12 cellular contexts compared by ENCODE assay signal in genomic region chr12:96902076-96902475, GRCh38.
A peak's percentile ranks its signal among the peaks of the same experiment; 100 is the strongest.
DNase-seq lines count a peak whose midpoint lies in the region; ATAC-seq and TF ChIP-seq lines count a peak whose summit lies in the region.
"Had no signal": no experiment of that assay in that cellular context is flagged by ENCODE, and none has a peak within 500 bp of the region (broad histone marks: within the 10 kb centered on the region; RNA-seq: fewer than 3 reads in every experiment).

No MANE protein-coding gene starts in this region.

- no peak overlapping the region for H3K27ac ChIP-seq in MM.1S (ENCODE audit: low read length)

- DNase-seq in AML-193 (lab: John Stamatoyannopoulos, UW) (peak; percentile 15 to 24), MM.1S (peak; percentile 12), adipocyte (ENCODE audit: low read depth) (peak; percentile 9), DMS79 (lab: John Stamatoyannopoulos, UW) (no peak), putamen (ENCODE audit: low spot score) (no peak)
- DNase-seq in activated CD8-positive, alpha-beta memory T cell treated with anti-CD3 and anti-CD28 coated beads, Interleukin-2, amount 50 U/mL, for 48 hours: no peak
- DNase-seq: NCI-H2171 treated with DMSO at 0.1 percent for 48 hours; stimulated activated CD4-positive, alpha-beta T cell treated with anti-CD3 and anti-CD28 coated beads, Interleukin-4, amount 100 ng/mL, for 24 hours; stimulated activated naive CD4-positive, alpha-beta T cell had no signal

- no peak overlapping the region for H3K9ac ChIP-seq in MM.1S (ENCODE audit: low read length)
- no peak overlapping the region for H3K9ac ChIP-seq in adipocyte (ENCODE audit: low read length)

- H3K9me3 ChIP-seq in MM.1S (replicated peaks; ENCODE audit: insufficient read depth, low read length) (no peaks in the 10 kb centered on the region), adipocyte (ENCODE audit: control insufficient read depth, low read length) (no peaks in the 10 kb centered on the region)

- H3K4me1 ChIP-seq in MM.1S (ENCODE audit: low read length) (peaks cover 3% of the 10 kb centered on the region; the same call in 1 of the 2 replicates), adipocyte (ENCODE audit: control insufficient read depth, insufficient read depth, low read length) (peaks cover 6% of the 10 kb centered on the region)

- ATAC-seq in GM18517 (IDR thresholded peaks at IDR 0.05; ENCODE audit: unreplicated experiment) (peak; percentile 38), HG03457 (IDR thresholded peaks at IDR 0.05; ENCODE audit: unreplicated experiment) (no peak)
- ATAC-seq: GM23338 had no signal

- no peaks in the 10 kb centered on the region for H3K79me2 ChIP-seq in MM.1S (ENCODE audit: low read length)

- no peaks in the 10 kb centered on the region for H3F3A ChIP-seq in MM.1S (ENCODE audit: insufficient read depth, low read length)

- H3K36me3 ChIP-seq in MM.1S (replicated peaks; ENCODE audit: insufficient read depth, low read length): no peaks in the 10 kb centered on the region
- H3K36me3 ChIP-seq in adipocyte (ENCODE audit: control insufficient read depth, insufficient read depth, low read length, severe bottlenecking): no peaks in the 10 kb centered on the region

- H3K4me3 ChIP-seq in MM.1S (ENCODE audit: low read length) (no peak overlapping the region), adipocyte (ENCODE audit: low read length) (no peak overlapping the region)
- H3K4me3 ChIP-seq: GM23338 had no signal

- no peaks in the 10 kb centered on the region for H4K20me1 ChIP-seq in MM.1S (ENCODE audit: insufficient read depth, low read length)

- no peaks in the 10 kb centered on the region for H3K9me2 ChIP-seq in MM.1S (replicated peaks; ENCODE audit: insufficient read depth, low read length)

- no peak overlapping the region for H3K4me2 ChIP-seq in MM.1S (ENCODE audit: low read depth, low read length)
- H3K4me2 ChIP-seq: GM23338 had no signal

- TF ChIP-seq CTCF in MM.1S (IDR thresholded peaks at IDR 0.05; ENCODE audit: low read length): peak; percentile 16; the same call in 1 of the 2 replicates

- H2AFZ ChIP-seq in MM.1S (ENCODE audit: low read length): no peak overlapping the region
- H2AFZ ChIP-seq: GM23338 had no signal

- H3K27me3 ChIP-seq in MM.1S (replicated peaks; ENCODE audit: insufficient read depth, low read length) (no peaks in the 10 kb centered on the region), adipocyte (replicated peaks; ENCODE audit: control insufficient read depth, insufficient read depth, low read length) (peaks cover 14% of the 10 kb centered on the region)

Comparison
In these comparisons a context has a peak if more than half of its experiments do, and no peak if none do; other contexts are left out.
1. DNase-seq: peak in AML-193 (2 of 2), MM.1S (single experiment) and adipocyte (single experiment); none in DMS79 (single experiment), activated CD8-positive, alpha-beta memory T cell treated with anti-CD3 and anti-CD28 coated beads, Interleukin-2, amount 50 U/mL, for 48 hours (single experiment) and putamen (single experiment).